In the genomic region with DNA sequence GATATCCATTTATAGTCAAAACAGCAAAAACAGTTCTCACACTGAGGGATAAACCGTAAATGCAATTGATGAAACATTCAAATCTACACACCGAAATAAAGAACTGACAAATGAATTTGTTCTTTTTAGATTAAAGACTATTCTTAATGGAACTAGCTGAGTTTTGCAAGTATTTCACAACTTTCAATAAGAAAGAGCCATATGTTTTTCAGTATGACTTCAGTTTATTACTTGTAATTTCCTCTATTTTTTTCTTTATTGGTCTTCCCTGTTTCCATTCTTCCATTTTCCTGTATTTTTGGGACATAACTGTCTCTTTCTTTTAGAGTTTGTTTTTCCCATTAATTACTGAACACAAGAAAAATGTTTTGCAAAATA, we compare ENCODE assay signal across 1 cellular context.
TF ChIP-seq lines count a peak whose summit lies in the region.

No MANE protein-coding gene starts in this region.

TF ChIP-seq in endothelial cell of umbilical vein, 7 proteins besides CTCF, POLR2A, EP300 and RAD21:
- TF ChIP-seq MAX (IDR thresholded peaks at IDR 0.05; ENCODE audit: insufficient read depth, insufficient read length) (no peak), FOS (IDR thresholded peaks at IDR 0.05; ENCODE audit: borderline replicate concordance, insufficient read depth, low read length) (no peak), EZH2 (IDR thresholded peaks at IDR 0.05; ENCODE audit: borderline replicate concordance, low read depth, low read length, severe bottlenecking) (no peak), JUN (IDR thresholded peaks at IDR 0.05; ENCODE audit: borderline replicate concordance, insufficient read depth, insufficient read length, low read depth) (no peak), GATA2 (IDR thresholded peaks at IDR 0.05; ENCODE audit: insufficient read depth, insufficient read length, low read depth, low read length) (no peak), MYC (IDR thresholded peaks at IDR 0.05; ENCODE audit: low read depth, low read length) (no peak), POLR2AphosphoS5 (IDR thresholded peaks at IDR 0.05; ENCODE audit: insufficient read depth, low read depth, low read length) (no peak)
